Comparison of ENCODE assay signal across 14 cellular contexts in genomic region chr6:25413506-25413905, GRCh38.
DNase-seq lines count a peak whose midpoint lies in the region; ATAC-seq and TF ChIP-seq lines count a peak whose summit lies in the region.
"Had no signal": no experiment of that assay in that cellular context is flagged by ENCODE, and none has a peak within 500 bp of the region (broad histone marks: within the 10 kb centered on the region; RNA-seq: fewer than 3 reads in every experiment).

No MANE protein-coding gene starts in this region.

- no peak overlapping the region for H3K9ac ChIP-seq in DND-41 (ENCODE audit: low read depth, low read length)

- H3K4me1 ChIP-seq in DND-41 (ENCODE audit: insufficient read depth, low read length) (peaks cover 8% of the 10 kb centered on the region; the same call in 1 of the 2 replicates), osteoblast (ENCODE audit: insufficient read depth, low read length) (peaks cover 33% of the 10 kb centered on the region)

- H3K36me3 Mint-ChIP-seq in activated naive CD8-positive, alpha-beta T cell treated with anti-CD3 and anti-CD28 coated beads, Interleukin-2, amount 50 U/mL, for 24 hours (ENCODE audit: low read depth), result no peaks in the 10 kb centered on the region
- no peaks in the 10 kb centered on the region for H3K36me3 Mint-ChIP-seq in Calu3 (ENCODE audit: insufficient read depth, unreplicated experiment)
- H3K36me3 Mint-ChIP-seq: natural killer cell treated with Interleukin-12 subunit alpha and Interleukin-12 subunit beta and Interleukin-15 and Interleukin-18, amount 100 ng/mL, for 72 hours had no signal

- peak; percentile 53; the same call in 1 of the 3 replicates for ATAC-seq in DND-41 (ENCODE audit: insufficient read depth, low read depth)
- peak; percentile 66 for ATAC-seq in activated naive CD8-positive, alpha-beta T cell treated with anti-CD3 and anti-CD28 coated beads, Interleukin-2, amount 50 U/mL, for 24 hours
- ATAC-seq: natural killer cell treated with Interleukin-12 subunit alpha and Interleukin-12 subunit beta and Interleukin-15 and Interleukin-18, amount 100 ng/mL, for 72 hours had no signal

- H3K4me3 ChIP-seq in DND-41 (ENCODE audit: low read depth in 1 of 2, low read length in 2 of 2), result no peak overlapping the region
- H3K4me3 ChIP-seq in osteoblast (ENCODE audit: insufficient read depth, low read length), result no peak overlapping the region
- H3K4me3 ChIP-seq: left ventricle myocardium inferior had no signal

- H3K27ac ChIP-seq in DND-41 (ENCODE audit: low read length) (no peak overlapping the region), osteoblast (ENCODE audit: low read depth, low read length) (peak overlapping the region; percentile 29)
- H3K27ac ChIP-seq: left ventricle myocardium inferior had no signal

- peaks cover 12% of the 10 kb centered on the region for H3K27me3 ChIP-seq in DND-41 (ENCODE audit: insufficient read depth, low read length, poor library complexity)
- H3K27me3 ChIP-seq in osteoblast (ENCODE audit: insufficient read depth, low read length), result no peaks in the 10 kb centered on the region

- intact Hi-C loops in Calu3 (cut with micrococcal nuclease; ENCODE audit: unreplicated experiment), result no loop called here

- no peak overlapping the region for H3K27ac Mint-ChIP-seq in activated naive CD8-positive, alpha-beta T cell treated with anti-CD3 and anti-CD28 coated beads, Interleukin-2, amount 50 U/mL, for 24 hours
- H3K27ac Mint-ChIP-seq in Calu3 (ENCODE audit: unreplicated experiment), result no peak overlapping the region

- no peak for TF ChIP-seq CTCF in DND-41 (IDR thresholded peaks at IDR 0.05; ENCODE audit: borderline replicate concordance, extremely low read depth, low read length, poor library complexity, severe bottlenecking)
- no peak for TF ChIP-seq CTCF in osteoblast (IDR thresholded peaks at IDR 0.05; ENCODE audit: extremely low read depth, low read depth, low read length)
- TF ChIP-seq CTCF in Calu3 (IDR thresholded peaks at IDR 0.05; ENCODE audit: unreplicated experiment), result no peak

- BruUV-seq in Calu3 (replicated peaks; lab: Mats Ljungman, UMichigan), result no TSS peak

- H2AFZ ChIP-seq in DND-41 (ENCODE audit: low read depth, low read length), result no peak overlapping the region
- no peak overlapping the region for H2AFZ ChIP-seq in osteoblast (ENCODE audit: low read length)

- no peaks in the 10 kb centered on the region for H3K9me3 ChIP-seq in DND-41 (ENCODE audit: insufficient read depth, low read length, severe bottlenecking)
- H3K9me3 ChIP-seq in osteoblast (ENCODE audit: low read depth, low read length), result no peaks in the 10 kb centered on the region
- H3K9me3 ChIP-seq: left ventricle myocardium inferior had no signal

- DNase-seq in DND-41, result peak; percentile 19
- peak; percentile 63 for DNase-seq in KBM-7
- DNase-seq in activated naive CD8-positive, alpha-beta T cell treated with anti-CD3 and anti-CD28 coated beads, Interleukin-2, amount 50 U/mL, for 24 hours, result no peak
- peak; percentile 26 for DNase-seq in osteoblast (ENCODE audit: insufficient read length, low spot score, missing footprints)
- DNase-seq in Calu3, result no peak
- no peak for DNase-seq in kidney tubule cell (ENCODE audit: low spot score)
- no peak for DNase-seq in NCI-H1105 (lab: John Stamatoyannopoulos, UW)
- DNase-seq in DMS53 (lab: John Stamatoyannopoulos, UW), result no peak
- DNase-seq: activated CD4-positive, alpha-beta T cell treated with anti-CD3 and anti-CD28 coated beads, Interleukin-2, amount 50 U/mL, for 4 hours; activated gamma-delta T cell treated with Interleukin-2 at 50 U/mL for 16 hours; central memory CD4-positive, alpha-beta T cell; head of caudate nucleus; left ventricle myocardium inferior had no signal

- in situ Hi-C loops in KBM-7 (cut with MboI; ENCODE audit: low pct_unique_long_range_greater_than_20kb, low sequenced_read_pairs), result no loop called here

- no peaks in the 10 kb centered on the region for H3K36me3 ChIP-seq in DND-41 (ENCODE audit: insufficient read depth, low read length)
- no peaks in the 10 kb centered on the region for H3K36me3 ChIP-seq in osteoblast (ENCODE audit: insufficient read depth, low read length)
- H3K36me3 ChIP-seq: left ventricle myocardium inferior had no signal

- peaks cover 28% of the 10 kb centered on the region for H3K4me1 Mint-ChIP-seq in activated naive CD8-positive, alpha-beta T cell treated with anti-CD3 and anti-CD28 coated beads, Interleukin-2, amount 50 U/mL, for 24 hours
- peaks cover 49% of the 10 kb centered on the region for H3K4me1 Mint-ChIP-seq in Calu3 (ENCODE audit: low read depth, unreplicated experiment)

- CTCF ChIA-PET in Calu3 (lab: Charles Lee), result interaction anchor here (1.2 to 1.7 kb wide), 3 partner anchors 8 to 46 kb away, joined by 3 to 5 read pairs (median 3); no protein-coding TSS in a partner anchor

- H4K20me1 ChIP-seq in DND-41 (ENCODE audit: insufficient read depth, low read length) (no peaks in the 10 kb centered on the region), osteoblast (ENCODE audit: insufficient read depth, low read length) (no peaks in the 10 kb centered on the region)

- no peaks in the 10 kb centered on the region for H3K79me2 ChIP-seq in DND-41 (ENCODE audit: insufficient read depth, low read length)
- no peaks in the 10 kb centered on the region for H3K79me2 ChIP-seq in osteoblast (ENCODE audit: insufficient read depth, low read length)

- no peaks in the 10 kb centered on the region for H3K9me3 Mint-ChIP-seq in activated naive CD8-positive, alpha-beta T cell treated with anti-CD3 and anti-CD28 coated beads, Interleukin-2, amount 50 U/mL, for 24 hours
- H3K9me3 Mint-ChIP-seq in Calu3 (ENCODE audit: low read depth, unreplicated experiment), result no peaks in the 10 kb centered on the region
- H3K9me3 Mint-ChIP-seq: natural killer cell treated with Interleukin-12 subunit alpha and Interleukin-12 subunit beta and Interleukin-15 and Interleukin-18, amount 100 ng/mL, for 72 hours had no signal

- H3K4me2 ChIP-seq in DND-41 (ENCODE audit: insufficient read depth, low read length) (no peak overlapping the region), osteoblast (ENCODE audit: insufficient read depth, low read length) (no peak overlapping the region)

- no peaks in the 10 kb centered on the region for H3K27me3 Mint-ChIP-seq in activated naive CD8-positive, alpha-beta T cell treated with anti-CD3 and anti-CD28 coated beads, Interleukin-2, amount 50 U/mL, for 24 hours
- H3K27me3 Mint-ChIP-seq in Calu3 (ENCODE audit: unreplicated experiment), result no peaks in the 10 kb centered on the region

- no peak overlapping the region for H3K4me3 Mint-ChIP-seq in activated naive CD8-positive, alpha-beta T cell treated with anti-CD3 and anti-CD28 coated beads, Interleukin-2, amount 50 U/mL, for 24 hours
- no peak overlapping the region for H3K4me3 Mint-ChIP-seq in Calu3 (ENCODE audit: low read depth, unreplicated experiment)
- H3K4me3 Mint-ChIP-seq: natural killer cell treated with Interleukin-12 subunit alpha and Interleukin-12 subunit beta and Interleukin-15 and Interleukin-18, amount 100 ng/mL, for 72 hours had no signal

Comparison
In these comparisons a context has a peak if more than half of its experiments do, and no peak if none do; other contexts are left out.
1. DNase-seq: peak in DND-41 (single experiment), KBM-7 (single experiment) and osteoblast (single experiment); none in activated naive CD8-positive, alpha-beta T cell treated with anti-CD3 and anti-CD28 coated beads, Interleukin-2, amount 50 U/mL, for 24 hours (single experiment), Calu3 (single experiment), kidney tubule cell (single experiment), NCI-H1105 (single experiment) and DMS53 (single experiment).